ENCODE assay signal across 23 cellular contexts in genomic region chr4:181364504-181364903, GRCh38.
DNase-seq lines count a peak whose midpoint lies in the region; ATAC-seq, FAIRE-seq and TF ChIP-seq lines count a peak whose summit lies in the region.
"Had no signal": no experiment of that assay in that cellular context is flagged by ENCODE, and none has a peak within 500 bp of the region (broad histone marks: within the 10 kb centered on the region; RNA-seq: fewer than 3 reads in every experiment).

No MANE protein-coding gene starts in this region.

- H3K79me2 ChIP-seq in astrocyte (ENCODE audit: insufficient read depth, low read length): no peaks in the 10 kb centered on the region
- H3K79me2 ChIP-seq in trophoblast cell (ENCODE audit: control insufficient read depth, insufficient read depth, low read length, poor library complexity): no peaks in the 10 kb centered on the region

- no peak overlapping the region for H3K4ac ChIP-seq in trophoblast cell (ENCODE audit: low read depth, low read length)

- DNase-seq in AG20443 (ENCODE audit: low spot score) (peak; percentile 6), HT1080 (ENCODE audit: low read depth) (peak; percentile 38), astrocyte (ENCODE audit: low read depth) (peak; percentile 11), trophoblast cell (peak; percentile 34 to 71), GM20000 (ENCODE audit: low spot score) (no peak)
- no peak for DNase-seq in activated naive CD4-positive, alpha-beta T cell treated with anti-CD3 and anti-CD28 coated beads, Interleukin-2, amount 50 U/mL, for 16 hours
- DNase-seq: CD4-positive, alpha-beta T cell; GDM1; HFFc6; KBM-7; NCI-H1048; NCI-H1436 treated with DMSO at 0.1 percent for 48 hours; NCI-H2029 treated with DMSO at 0.1 percent for 48 hours; NCI-H2171 treated with DMSO at 0.1 percent for 48 hours; NCI-H774; PC-9; T-cell had no signal

- no peaks in the 10 kb centered on the region for H3K27me3 ChIP-seq in astrocyte (ENCODE audit: insufficient read depth, low read length)
- no peaks in the 10 kb centered on the region for H3K27me3 ChIP-seq in trophoblast cell (ENCODE audit: insufficient read depth, low read length)

- no peak overlapping the region for H3K4me3 Mint-ChIP-seq in astrocyte (ENCODE audit: unreplicated experiment)
- H3K4me3 Mint-ChIP-seq: CD4-positive, alpha-beta T cell; HFFc6; T-cell had no signal

- H3K23ac ChIP-seq in trophoblast cell (ENCODE audit: low read length): no peak overlapping the region

- H3K9me3 ChIP-seq in astrocyte (ENCODE audit: insufficient read depth, low read depth, low read length): no peaks in the 10 kb centered on the region
- H3K9me3 ChIP-seq in trophoblast cell (ENCODE audit: insufficient read depth, low read depth, low read length): no peaks in the 10 kb centered on the region

- H3K36me3 Mint-ChIP-seq in astrocyte (ENCODE audit: low read depth, unreplicated experiment): no peaks in the 10 kb centered on the region
- H3K36me3 Mint-ChIP-seq: T-cell had no signal

- H2BK120ac ChIP-seq in trophoblast cell (ENCODE audit: insufficient read depth, low read length, poor library complexity): no peak overlapping the region

- H3K4me2 ChIP-seq in astrocyte (ENCODE audit: low read length) (peak overlapping the region; percentile 44), trophoblast cell (ENCODE audit: low read length) (no peak overlapping the region)
- H3K4me2 ChIP-seq: PC-9 had no signal

- H3K36me3 ChIP-seq in astrocyte (ENCODE audit: insufficient read depth, low read length) (no peaks in the 10 kb centered on the region), trophoblast cell (ENCODE audit: control insufficient read depth in 1 of 2, insufficient read depth in 2 of 2, low read length in 2 of 2) (no peaks in the 10 kb centered on the region)

- TF ChIP-seq CTCF in astrocyte (IDR thresholded peaks at IDR 0.05; ENCODE audit: insufficient read depth, low read depth, low read length) (no peak), GM20000 (IDR thresholded peaks at IDR 0.05; ENCODE audit: extremely low read depth, missing control alignments) (no peak)

- H4K20me1 ChIP-seq in astrocyte (ENCODE audit: insufficient read depth, low read length): no peaks in the 10 kb centered on the region

- H2AFZ ChIP-seq in astrocyte (ENCODE audit: low read depth, low read length) (peak overlapping the region; percentile 36), trophoblast cell (ENCODE audit: insufficient read depth, low read length, poor library complexity) (no peak overlapping the region)
- H2AFZ ChIP-seq: PC-9 had no signal

- no peak overlapping the region for H3K18ac ChIP-seq in trophoblast cell (ENCODE audit: low read length)

- H3K27me3 Mint-ChIP-seq in astrocyte (ENCODE audit: low read depth, unreplicated experiment): no peaks in the 10 kb centered on the region
- H3K27me3 Mint-ChIP-seq: CD4-positive, alpha-beta T cell; T-cell had no signal

- no peak overlapping the region for H3K14ac ChIP-seq in trophoblast cell (ENCODE audit: low read length)

- no peak for ATAC-seq in GM18870 (IDR thresholded peaks at IDR 0.05; ENCODE audit: unreplicated experiment)
- ATAC-seq in GM19324 (IDR thresholded peaks at IDR 0.05; ENCODE audit: low FRiP score, unreplicated experiment): no peak
- ATAC-seq: T-cell had no signal

- no peak overlapping the region for H3K27ac ChIP-seq in astrocyte (ENCODE audit: low read depth, low read length)
- H3K27ac ChIP-seq in trophoblast cell (ENCODE audit: low read depth, low read length): no peak overlapping the region
- H3K27ac ChIP-seq: HL-60, PC-9 had no signal

- H2AK5ac ChIP-seq in trophoblast cell (ENCODE audit: low read length): no peak overlapping the region

- H4K91ac ChIP-seq in trophoblast cell (ENCODE audit: low read depth, low read length): no peak overlapping the region

- no peaks in the 10 kb centered on the region for H3K4me1 ChIP-seq in astrocyte (ENCODE audit: insufficient read depth, low read length)
- H3K4me1 ChIP-seq in trophoblast cell (ENCODE audit: control insufficient read depth in 1 of 2, insufficient read depth in 2 of 2, low read length in 2 of 2): no peaks in the 10 kb centered on the region

- no peak overlapping the region for H4K12ac ChIP-seq in trophoblast cell (ENCODE audit: low read depth, low read length)

- no peak overlapping the region for H3K27ac Mint-ChIP-seq in astrocyte (ENCODE audit: unreplicated experiment)
- H3K27ac Mint-ChIP-seq: CD4-positive, alpha-beta T cell; HFFc6; T-cell had no signal

- no peaks in the 10 kb centered on the region for H3K9me3 Mint-ChIP-seq in astrocyte (ENCODE audit: unreplicated experiment)

- no peaks in the 10 kb centered on the region for H3K79me1 ChIP-seq in trophoblast cell (ENCODE audit: low read length)

- H3K9ac ChIP-seq in astrocyte (ENCODE audit: low read length) (no peak overlapping the region), trophoblast cell (ENCODE audit: low read length) (no peak overlapping the region)

- H3K4me3 ChIP-seq in astrocyte (ENCODE audit: insufficient read depth, low read depth, low read length) (no peak overlapping the region), trophoblast cell (ENCODE audit: low read depth, low read length) (no peak overlapping the region)
- H3K4me3 ChIP-seq: PC-9 had no signal

- no peak overlapping the region for H2BK12ac ChIP-seq in trophoblast cell (ENCODE audit: low read length)

- FAIRE-seq in astrocyte (lab: Jason Lieb, UNC): no peak
- FAIRE-seq: GM12891, GM18507, H54 had no signal

- no CpG with 5 or more reads among the region's 4 CpGs for WGBS in trophoblast cell (ENCODE audit: extremely low coverage, insufficient coverage, insufficient read length)

- H4K8ac ChIP-seq in trophoblast cell (ENCODE audit: low read depth, low read length): no peak overlapping the region

- no peak overlapping the region for H2BK5ac ChIP-seq in trophoblast cell (ENCODE audit: low read depth, low read length, poor library complexity)

- H3K4me1 Mint-ChIP-seq in astrocyte (ENCODE audit: low read depth, unreplicated experiment): no peaks in the 10 kb centered on the region
- H3K4me1 Mint-ChIP-seq: T-cell had no signal

Comparison
In these comparisons a context has a peak if more than half of its experiments do, and no peak if none do; other contexts are left out.
1. DNase-seq: peak in AG20443 (single experiment), HT1080 (single experiment), astrocyte (single experiment) and trophoblast cell (2 of 2); none in activated naive CD4-positive, alpha-beta T cell treated with anti-CD3 and anti-CD28 coated beads, Interleukin-2, amount 50 U/mL, for 16 hours (single experiment) and GM20000 (single experiment).